In the genomic region with DNA sequence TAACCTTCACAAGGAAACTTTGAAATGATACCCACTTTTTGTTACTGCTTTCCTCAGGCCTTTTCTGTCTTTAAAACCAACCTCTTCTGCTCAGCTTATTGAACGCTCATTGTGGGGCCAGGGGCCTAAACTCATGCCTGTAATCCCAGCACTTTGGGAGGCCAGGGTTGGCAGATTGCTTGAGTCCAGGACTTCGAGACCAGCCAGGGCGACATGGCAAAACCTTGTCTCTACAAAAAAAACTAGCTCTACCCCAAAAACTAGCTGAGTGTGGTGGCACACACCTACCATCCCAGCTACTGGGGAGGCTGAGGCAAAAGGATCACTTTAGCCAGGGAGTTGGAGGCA, we compare ENCODE assay signal across 14 cellular contexts. TPM values are rescaled to one million over a fixed set of nuclear protein-coding genes. Genes with fewer than 3 reads are reported as not detected.
DNase-seq lines count a peak whose midpoint lies in the region; ATAC-seq and TF ChIP-seq lines count a peak whose summit lies in the region.
"Had no signal": no experiment of that assay in that cellular context is flagged by ENCODE, and none has a peak within 500 bp of the region (broad histone marks: within the 10 kb centered on the region; RNA-seq: fewer than 3 reads in every experiment).

No MANE protein-coding gene starts in this region.

- H3K36me3 Mint-ChIP-seq in MCF 10A (ENCODE audit: insufficient read depth, unreplicated experiment), result peaks cover 28% of the 10 kb centered on the region
- peaks cover 8% of the 10 kb centered on the region for H3K36me3 Mint-ChIP-seq in activated CD8-positive, alpha-beta T cell treated with anti-CD3 and anti-CD28 coated beads for 36 hours (ENCODE audit: low read depth)

- no peak overlapping the region for H3K4me2 ChIP-seq in mammary epithelial cell (ENCODE audit: insufficient read depth, low read depth, low read length)
- H3K4me2 ChIP-seq: GM23338 had no signal

- H4K20me1 ChIP-seq in mammary epithelial cell (ENCODE audit: insufficient read depth, low read length), result no peaks in the 10 kb centered on the region

- no peaks in the 10 kb centered on the region for H3K9me3 ChIP-seq in mammary epithelial cell (replicated peaks; ENCODE audit: insufficient read depth, low read length)
- H3K9me3 ChIP-seq in right atrium auricular region, result no peaks in the 10 kb centered on the region
- H3K9me3 ChIP-seq: psoas muscle, stomach had no signal

- DNase-seq in MCF 10A (ENCODE audit: unreplicated experiment), result no peak
- no peak for DNase-seq in mammary epithelial cell
- DNase-seq in activated CD8-positive, alpha-beta T cell treated with anti-CD3 and anti-CD28 coated beads for 36 hours, result no peak
- peak; percentile 28 for DNase-seq in mesenteric fat pad (ENCODE audit: low spot score)
- no peak for DNase-seq in right atrium auricular region (ENCODE audit: low spot score)
- DNase-seq in left cardiac atrium, result no peak
- DNase-seq in substantia nigra (lab: John Stamatoyannopoulos, UW), result no peak
- DNase-seq in SKM-1 treated with dmso at 0.1 percent for 144 hours (lab: John Stamatoyannopoulos, UW; ENCODE audit: unreplicated experiment), result no peak
- DNase-seq: GDM1, hypothalamus, NCI-H1048, psoas muscle, stomach had no signal

- intact Hi-C loops in MCF 10A (cut with micrococcal nuclease) (no loop called here), mammary epithelial cell (cut with micrococcal nuclease) (no loop called here), left cardiac atrium (cut with DNase I) (no loop called here)
- intact Hi-C loops in activated CD8-positive, alpha-beta T cell treated with anti-CD3 and anti-CD28 coated beads for 36 hours (cut with micrococcal nuclease), result no loop called here

- no peak overlapping the region for H3K4me3 Mint-ChIP-seq in MCF 10A (ENCODE audit: unreplicated experiment)
- no peak overlapping the region for H3K4me3 Mint-ChIP-seq in activated CD8-positive, alpha-beta T cell treated with anti-CD3 and anti-CD28 coated beads for 36 hours

- H3K36me3 ChIP-seq in mammary epithelial cell (ENCODE audit: insufficient read depth, low read length) (no peaks in the 10 kb centered on the region), right atrium auricular region (no peaks in the 10 kb centered on the region)
- H3K36me3 ChIP-seq: stomach had no signal

- H3K27me3 ChIP-seq in mammary epithelial cell (ENCODE audit: insufficient read depth, low read length) (no peaks in the 10 kb centered on the region), right atrium auricular region (no peaks in the 10 kb centered on the region)
- H3K27me3 ChIP-seq: stomach had no signal

- no peak overlapping the region for H2AFZ ChIP-seq in mammary epithelial cell (ENCODE audit: low read depth, low read length)
- H2AFZ ChIP-seq: GM23338 had no signal

- no peaks in the 10 kb centered on the region for H3K9me3 Mint-ChIP-seq in MCF 10A (ENCODE audit: unreplicated experiment)
- H3K9me3 Mint-ChIP-seq in activated CD8-positive, alpha-beta T cell treated with anti-CD3 and anti-CD28 coated beads for 36 hours, result no peaks in the 10 kb centered on the region
- H3K9me3 Mint-ChIP-seq: GM23338 had no signal

- H3K4me3 ChIP-seq in mammary epithelial cell (replicated peaks in 1 of 3; ENCODE audit: insufficient read depth in 1 of 3, low read depth in 2 of 3, low read length in 3 of 3) (no peak overlapping the region), right atrium auricular region (no peak overlapping the region)
- H3K4me3 ChIP-seq: GM23338, psoas muscle, stomach had no signal

- ATAC-seq in activated CD8-positive, alpha-beta T cell treated with anti-CD3 and anti-CD28 coated beads for 36 hours, result no peak
- ATAC-seq in left cardiac atrium, result no peak
- ATAC-seq: GM23338, psoas muscle had no signal

- no TSS peak for BruUV-seq in MCF 10A (replicated peaks; lab: Mats Ljungman, UMichigan)
- BruUV-seq in mammary epithelial cell (replicated peaks; lab: Mats Ljungman, UMichigan), result no TSS peak

- H3K27ac ChIP-seq in mammary epithelial cell (ENCODE audit: insufficient read depth, low read depth, low read length), result no peak overlapping the region
- H3K27ac ChIP-seq in right atrium auricular region, result no peak overlapping the region
- H3K27ac ChIP-seq in substantia nigra (ENCODE audit: low read depth, low read length, poor library complexity, severe bottlenecking), result no peak overlapping the region
- H3K27ac ChIP-seq: psoas muscle had no signal

- CTCF ChIA-PET in MCF 10A (lab: Yijun Ruan, JAX) (interaction anchor here (0.5 to 0.7 kb wide), 2 partner anchors 37 to 63 kb away, joined by 3 to 4 read pairs; no protein-coding TSS in a partner anchor), mammary epithelial cell (lab: Charles Lee; ENCODE audit: low non-redundant PET) (no interaction called here)
- CTCF ChIA-PET in activated CD8-positive, alpha-beta T cell treated with anti-CD3 and anti-CD28 coated beads for 36 hours (lab: Charles Lee), result interaction anchor here (0.7 kb wide), 1 partner anchor 21 kb away, joined by 3 read pairs; no protein-coding TSS in a partner anchor

- TF ChIP-seq CTCF in MCF 10A (IDR thresholded peaks at IDR 0.05; ENCODE audit: unreplicated experiment), result no peak
- no peak for TF ChIP-seq CTCF in mammary epithelial cell (conservative IDR thresholded peaks at IDR 0.05 in 1 of 2, IDR thresholded peaks at IDR 0.05 in 1 of 2; ENCODE audit: extremely low read depth in 1 of 2, insufficient read depth in 1 of 2, low read depth in 1 of 2, low read length in 2 of 2)
- TF ChIP-seq CTCF in activated CD8-positive, alpha-beta T cell treated with anti-CD3 and anti-CD28 coated beads for 36 hours (IDR thresholded peaks at IDR 0.05), result no peak
- no peak for TF ChIP-seq CTCF in right atrium auricular region (IDR thresholded peaks at IDR 0.05)

- peak overlapping the region; percentile 24 for H3K27ac Mint-ChIP-seq in MCF 10A (ENCODE audit: low read depth, unreplicated experiment)
- H3K27ac Mint-ChIP-seq in activated CD8-positive, alpha-beta T cell treated with anti-CD3 and anti-CD28 coated beads for 36 hours, result peak overlapping the region; percentile 40
- H3K27ac Mint-ChIP-seq: GM23338 had no signal

- WGBS in mammary epithelial cell (ENCODE audit: low coverage, missing lambda C conversion rate), result 96% methylated on average over 3 of the region's 3 CpGs

- peaks cover 10% of the 10 kb centered on the region for H3K4me1 Mint-ChIP-seq in MCF 10A (ENCODE audit: insufficient read depth, unreplicated experiment)
- peaks cover 38% of the 10 kb centered on the region for H3K4me1 Mint-ChIP-seq in activated CD8-positive, alpha-beta T cell treated with anti-CD3 and anti-CD28 coated beads for 36 hours (ENCODE audit: low read depth)

- H3K9ac ChIP-seq in mammary epithelial cell (ENCODE audit: insufficient read depth, low read length), result no peak overlapping the region

- in situ Hi-C loops in mammary epithelial cell (cut with MboI; ENCODE audit: low sequenced_read_pairs in 2 of 2), result no loop called here

- H3K27me3 Mint-ChIP-seq in MCF 10A (ENCODE audit: insufficient read depth, unreplicated experiment), result no peaks in the 10 kb centered on the region
- no peaks in the 10 kb centered on the region for H3K27me3 Mint-ChIP-seq in activated CD8-positive, alpha-beta T cell treated with anti-CD3 and anti-CD28 coated beads for 36 hours

- H3K79me2 ChIP-seq in mammary epithelial cell (ENCODE audit: insufficient read depth, low read length), result peaks cover 53% of the 10 kb centered on the region

- dilution Hi-C loops in mammary epithelial cell (cut with HindIII; ENCODE audit: low sequenced_read_pairs), result no loop called here

- POLR2A ChIA-PET in MCF 10A (lab: Yijun Ruan, JAX), result interaction anchor here (0.8 to 2.4 kb wide), 4 partner anchors 22 to 61 kb away, joined by 3 to 13 read pairs (median 6); a partner anchor contains a TSS
- POLR2A ChIA-PET in activated CD8-positive, alpha-beta T cell treated with anti-CD3 and anti-CD28 coated beads for 36 hours (lab: Charles Lee), result no interaction called here

- H3K4me1 ChIP-seq in mammary epithelial cell (ENCODE audit: insufficient read depth, low read length), result peaks cover 11% of the 10 kb centered on the region
- H3K4me1 ChIP-seq in right atrium auricular region, result peaks cover 0 to 19% of the 10 kb centered on the region in 2 donors

RNA-seq across cellular contexts. Expression of a gene that starts 50.9 kb away (rescaled TPM):
- total RNA-seq in MCF 10A (2022), result 3.7 and 5.5 TPM in 2 replicates
- total RNA-seq in mammary epithelial cell, result 1 to 10 TPM; 3.6 to 7.3 TPM
- polyA plus RNA-seq in mammary epithelial cell, result 4.3 TPM
- 2.9 TPM for polyA minus RNA-seq in mammary epithelial cell
- 1 to 10 TPM; 4.8 to 5.4 TPM for total RNA-seq in activated CD8-positive, alpha-beta T cell treated with anti-CD3 and anti-CD28 coated beads for 36 hours
- 7.9 TPM for total RNA-seq in mesenteric fat pad
- 1 to 10 TPM; 8.6 to 10.0 TPM for total RNA-seq in right atrium auricular region
- 10 to 100 TPM in 1 of 2 donors, 1 to 10 TPM in 1; 9.2 to 11.3 TPM for total RNA-seq in left cardiac atrium
